8 cellular contexts compared by ENCODE assay signal in genomic region chr6:33192105-33192646, GRCh38. TPM values are rescaled to one million over a fixed set of nuclear protein-coding genes. Genes with fewer than 3 reads are reported as not detected.
DNase-seq lines count a peak whose midpoint lies in the region; ATAC-seq and TF ChIP-seq lines count a peak whose summit lies in the region.

COL11A2 (minus strand) TSS chr6:33192467; CDS start chr6:33192240, 227 bp downstream.

- POLR2A ChIA-PET in Caco-2 (lab: Charles Lee), result no interaction called here

- H3K4me1 Mint-ChIP-seq in nephron, result peaks cover 20% of the 10 kb centered on the region
- H3K4me1 Mint-ChIP-seq in Caco-2 (ENCODE audit: low read depth, unreplicated experiment), result peaks cover 1% of the 10 kb centered on the region

- H3K4me1 ChIP-seq in BE2C (peaks cover 6% of the 10 kb centered on the region), OCI-LY1 (ENCODE audit: insufficient read depth, low read length, severe bottlenecking) (peaks cover 10% of the 10 kb centered on the region), esophagus (ENCODE audit: control insufficient read depth in 2 of 2, insufficient read depth in 2 of 2, low read length in 1 of 2) (peaks cover 5 to 9% of the 10 kb centered on the region in 2 donors), Caco-2 (no peaks in the 10 kb centered on the region; the same call in 1 of the 2 replicates)

- peaks cover 42% of the 10 kb centered on the region for H3K27me3 Mint-ChIP-seq in nephron (ENCODE audit: low read depth)
- peaks cover 4% of the 10 kb centered on the region for H3K27me3 Mint-ChIP-seq in Caco-2 (ENCODE audit: insufficient read depth, unreplicated experiment)

- H3K4me3 Mint-ChIP-seq in nephron, result peak within 1 kb of the TSS; percentile 81 to 86 (median 84)
- no peak within 1 kb of the TSS for H3K4me3 Mint-ChIP-seq in Caco-2 (ENCODE audit: unreplicated experiment)

- ATAC-seq in HG03460 (IDR thresholded peaks at IDR 0.05; ENCODE audit: unreplicated experiment), result no peak

- H3K79me2 ChIP-seq in OCI-LY1 (ENCODE audit: insufficient read depth, low read length), result no peaks in the 10 kb centered on the region

- H3K9me3 ChIP-seq in BE2C (no peaks in the 10 kb centered on the region), OCI-LY1 (ENCODE audit: low read length) (no peaks in the 10 kb centered on the region), esophagus (ENCODE audit: control insufficient read depth in 2 of 2, insufficient read depth in 1 of 2, low read depth in 1 of 2, low read length in 1 of 2) (no peaks in the 10 kb centered on the region), Caco-2 (no peaks in the 10 kb centered on the region)

- H3K9ac ChIP-seq in OCI-LY1 (ENCODE audit: low read length), result no peak within 1 kb of the TSS

- no TSS peak for BruUV-seq in Caco-2 (replicated peaks; lab: Mats Ljungman, UMichigan)

- H3K4me2 ChIP-seq in OCI-LY1 (ENCODE audit: low read length), result peak within 1 kb of the TSS; percentile 47; the same call in 1 of the 2 replicates

- H4K20me1 ChIP-seq in OCI-LY1 (ENCODE audit: insufficient read depth, low read length), result no peaks in the 10 kb centered on the region

- DNase-seq in BE2C (peak; percentile 29), KBM-7 (no peak), Caco-2 (no peak), NCI-H2081 (lab: John Stamatoyannopoulos, UW) (no peak)

- H3K9me3 Mint-ChIP-seq in nephron (no peaks in the 10 kb centered on the region), Caco-2 (ENCODE audit: unreplicated experiment) (no peaks in the 10 kb centered on the region)

- H3K27ac ChIP-seq in OCI-LY1 (ENCODE audit: low read depth, low read length, poor library complexity, severe bottlenecking) (no peak within 1 kb of the TSS), esophagus (ENCODE audit: low read depth in 2 of 2, low read length in 1 of 2) (peak within 1 kb of the TSS in 1 of 2 donors; percentile 33)

- in situ Hi-C loops in KBM-7 (cut with MboI; ENCODE audit: low pct_unique_long_range_greater_than_20kb, low sequenced_read_pairs), result no loop called here

- peaks cover 19% of the 10 kb centered on the region for H3K36me3 ChIP-seq in BE2C
- H3K36me3 ChIP-seq in OCI-LY1 (ENCODE audit: insufficient read depth, low read length), result peaks cover 33% of the 10 kb centered on the region
- peaks cover 14 to 22% of the 10 kb centered on the region in 2 donors for H3K36me3 ChIP-seq in esophagus (ENCODE audit: control insufficient read depth in 2 of 2, insufficient read depth in 2 of 2, low read length in 1 of 2)
- H3K36me3 ChIP-seq in Caco-2 (ENCODE audit: control insufficient read depth, insufficient read depth, low read length), result no peaks in the 10 kb centered on the region; the same call in 1 of the 2 replicates

- H3K27me3 ChIP-seq in BE2C (peaks cover 11% of the 10 kb centered on the region), OCI-LY1 (ENCODE audit: insufficient read depth, low read length) (peaks cover 13% of the 10 kb centered on the region; the same call in 1 of the 2 replicates), esophagus (ENCODE audit: control insufficient read depth in 1 of 2, insufficient read depth in 2 of 2, low read length in 2 of 2) (no peaks in the 10 kb centered on the region), Caco-2 (replicated peaks; ENCODE audit: control insufficient read depth, insufficient read depth, low read length) (no peaks in the 10 kb centered on the region)

- TF ChIP-seq CTCF in BE2C (IDR thresholded peaks at IDR 0.05; ENCODE audit: low read depth, low read length), result no peak
- no peak for TF ChIP-seq CTCF in OCI-LY1 (IDR thresholded peaks at IDR 0.05; ENCODE audit: low read length)
- no peak for TF ChIP-seq CTCF in nephron (IDR thresholded peaks at IDR 0.05; ENCODE audit: unreplicated experiment in 3 of 3)
- TF ChIP-seq CTCF in Caco-2 (IDR thresholded peaks at IDR 0.05; ENCODE audit: insufficient read depth in 1 of 2, low read depth in 1 of 2, low read length in 1 of 2, severe bottlenecking in 1 of 2, unreplicated experiment in 1 of 2), result no peak

- H3K4me3 ChIP-seq in BE2C (ENCODE audit: low read depth, low read length) (peak within 1 kb of the TSS; percentile 32), OCI-LY1 (ENCODE audit: low read depth, low read length, poor library complexity, severe bottlenecking) (peak within 1 kb of the TSS; percentile 36), esophagus (ENCODE audit: low read depth in 1 of 2, low read length in 2 of 2) (peak within 1 kb of the TSS; percentile 20 to 37), Caco-2 (ENCODE audit: low read depth, low read length) (no peak within 1 kb of the TSS)

- 13 to 15% methylated on average over 24 to 34 of the region's 35 CpGs for WGBS in esophagus, 2 donors

- no peak within 1 kb of the TSS for H2AFZ ChIP-seq in OCI-LY1 (ENCODE audit: low read length)

- no peaks in the 10 kb centered on the region for H3F3A ChIP-seq in OCI-LY1 (ENCODE audit: insufficient read depth, low read length)

- CTCF ChIA-PET in Caco-2 (lab: Charles Lee), result no interaction called here

- intact Hi-C loops in Caco-2 (cut with micrococcal nuclease; ENCODE audit: unreplicated experiment), result no loop called here

- H3K36me3 Mint-ChIP-seq in nephron (ENCODE audit: low read depth), result peaks cover 34% of the 10 kb centered on the region
- H3K36me3 Mint-ChIP-seq in Caco-2 (ENCODE audit: insufficient read depth, unreplicated experiment), result peaks cover 12% of the 10 kb centered on the region

- H3K9me2 ChIP-seq in OCI-LY1 (ENCODE audit: low read depth, low read length), result no peaks in the 10 kb centered on the region

- H3K27ac Mint-ChIP-seq in nephron (no peak within 1 kb of the TSS), Caco-2 (ENCODE audit: unreplicated experiment) (no peak within 1 kb of the TSS)

RNA-seq across cellular contexts. Expression of gene COL11A2, which starts in this region (rescaled TPM):
- 4.1 TPM for polyA plus RNA-seq in BE2C (2012; ENCODE audit: insufficient read depth, insufficient read length, low read depth)
- polyA plus RNA-seq in esophagus, result 1 to 10 TPM in 1 of 2 donors, under 1 TPM in 1; 0.38 to 1.3 TPM
- 1.3 and 1.5 TPM in 2 replicates for total RNA-seq in Caco-2 (2022)
